In the genomic region with DNA sequence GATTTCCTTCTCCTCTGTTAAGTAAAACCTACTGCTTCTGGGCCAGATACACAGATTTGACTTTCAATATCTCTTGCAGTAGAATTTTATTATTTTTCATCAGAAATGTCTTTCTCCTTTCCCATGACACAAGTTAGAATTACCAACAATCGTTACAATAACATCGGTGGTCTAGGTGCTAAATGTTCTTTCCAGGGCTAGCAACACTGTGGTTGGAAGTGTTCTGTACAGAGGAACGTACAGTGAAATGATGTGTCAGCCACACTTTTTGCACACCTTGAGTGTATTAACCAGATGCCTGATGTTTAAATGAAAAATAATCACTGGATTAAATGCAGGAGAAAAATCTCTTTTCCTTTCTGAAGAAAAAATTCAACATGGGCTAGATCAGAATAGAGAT, we compare ENCODE assay signal across 18 cellular contexts. TPM values are rescaled to one million over a fixed set of nuclear protein-coding genes. Genes with fewer than 3 reads are reported as not detected.
DNase-seq lines count a peak whose midpoint lies in the region; ATAC-seq, FAIRE-seq and TF ChIP-seq lines count a peak whose summit lies in the region.
"Had no signal": no experiment of that assay in that cellular context is flagged by ENCODE, and none has a peak within 500 bp of the region (broad histone marks: within the 10 kb centered on the region; RNA-seq: fewer than 3 reads in every experiment).

No MANE protein-coding gene starts in this region.

- H3K27ac ChIP-seq in CD8-positive, alpha-beta T cell (ENCODE audit: low read depth, low read length): no peak overlapping the region
- H3K27ac ChIP-seq: BLaER1 treated with 17β-estradiol and CSF1 and Interleukin-3, amounts not matched to agents 10 nM and 100 nM had no signal

- no peaks in the 10 kb centered on the region for H3K9me3 ChIP-seq in CD8-positive, alpha-beta T cell (ENCODE audit: low read length)

- H3K27ac Mint-ChIP-seq in activated CD8-positive, alpha-beta memory T cell treated with anti-CD3 and anti-CD28 coated beads, Interleukin-2, amount 10 ng/mL, durations not matched to agents 7 days and 5 days: peak overlapping the region; percentile 22
- peak overlapping the region; percentile 56 for H3K27ac Mint-ChIP-seq in CD8-positive, alpha-beta T cell
- peak overlapping the region; percentile 80 to 100 (median 97) for H3K27ac Mint-ChIP-seq in immature natural killer cell
- H3K27ac Mint-ChIP-seq: CD4-positive, CD25-positive, alpha-beta regulatory T cell had no signal

- no peaks in the 10 kb centered on the region for H3K27me3 Mint-ChIP-seq in activated CD8-positive, alpha-beta memory T cell treated with anti-CD3 and anti-CD28 coated beads, Interleukin-2, amount 10 ng/mL, durations not matched to agents 7 days and 5 days
- H3K27me3 Mint-ChIP-seq in CD8-positive, alpha-beta T cell (ENCODE audit: low read depth): no peaks in the 10 kb centered on the region
- peaks cover 1 to 3% (median 2%) of the 10 kb centered on the region in 3 donors for H3K27me3 Mint-ChIP-seq in immature natural killer cell (ENCODE audit: low read depth in 3 of 3)

- POLR2A ChIA-PET in CD8-positive, alpha-beta T cell (lab: Charles Lee): no interaction called here

- no peaks in the 10 kb centered on the region for H3K27me3 ChIP-seq in CD8-positive, alpha-beta T cell (ENCODE audit: insufficient read depth, low read length)
- H3K27me3 ChIP-seq: BLaER1 treated with 17β-estradiol and CSF1 and Interleukin-3, amounts not matched to agents 10 nM and 100 nM had no signal

- peak; percentile 55 for FAIRE-seq in urothelium cell line (lab: Jason Lieb, UNC)
- FAIRE-seq: D721Med, G401.6, GM12891 had no signal

- H3K36me3 Mint-ChIP-seq in activated CD8-positive, alpha-beta memory T cell treated with anti-CD3 and anti-CD28 coated beads, Interleukin-2, amount 10 ng/mL, durations not matched to agents 7 days and 5 days: peaks cover 26% of the 10 kb centered on the region
- H3K36me3 Mint-ChIP-seq in CD8-positive, alpha-beta T cell: no peaks in the 10 kb centered on the region
- peaks cover 16 to 19% (median 19%) of the 10 kb centered on the region in 3 donors for H3K36me3 Mint-ChIP-seq in immature natural killer cell
- H3K36me3 Mint-ChIP-seq: CD4-positive, CD25-positive, alpha-beta regulatory T cell had no signal

- peaks cover 28% of the 10 kb centered on the region for H3K4me1 Mint-ChIP-seq in activated CD8-positive, alpha-beta memory T cell treated with anti-CD3 and anti-CD28 coated beads, Interleukin-2, amount 10 ng/mL, durations not matched to agents 7 days and 5 days
- peaks cover 17% of the 10 kb centered on the region for H3K4me1 Mint-ChIP-seq in CD8-positive, alpha-beta T cell (ENCODE audit: low read depth)
- H3K4me1 Mint-ChIP-seq in immature natural killer cell: peaks cover 83 to 89% of the 10 kb centered on the region in 2 donors
- H3K4me1 Mint-ChIP-seq: CD4-positive, CD25-positive, alpha-beta regulatory T cell had no signal

- CTCF ChIA-PET in activated CD8-positive, alpha-beta memory T cell treated with anti-CD3 and anti-CD28 coated beads, Interleukin-2, amount 10 ng/mL, durations not matched to agents 7 days and 5 days (lab: Charles Lee): no interaction called here
- CTCF ChIA-PET in CD8-positive, alpha-beta T cell (lab: Charles Lee): no interaction called here

- intact Hi-C loops in CD8-positive, alpha-beta T cell (cut with DNase I, micrococcal nuclease): loop anchor here in 1 of 2 experiments (5.0 kb wide), 1 partner anchor 33 kb away; no protein-coding TSS in a partner anchor

- no peak overlapping the region for H3K4me3 Mint-ChIP-seq in activated CD8-positive, alpha-beta memory T cell treated with anti-CD3 and anti-CD28 coated beads, Interleukin-2, amount 10 ng/mL, durations not matched to agents 7 days and 5 days
- H3K4me3 Mint-ChIP-seq in CD8-positive, alpha-beta T cell: no peak overlapping the region
- H3K4me3 Mint-ChIP-seq in immature natural killer cell: peak overlapping the region; percentile 80 to 85 (median 84)
- H3K4me3 Mint-ChIP-seq: CD4-positive, CD25-positive, alpha-beta regulatory T cell had no signal

- no peaks in the 10 kb centered on the region for H3K36me3 ChIP-seq in CD8-positive, alpha-beta T cell (ENCODE audit: insufficient read depth, low read length)
- H3K36me3 ChIP-seq: BLaER1 treated with 17β-estradiol and CSF1 and Interleukin-3, amounts not matched to agents 10 nM and 100 nM had no signal

- H3K4me1 ChIP-seq in CD8-positive, alpha-beta T cell (ENCODE audit: insufficient read depth, low read length): no peaks in the 10 kb centered on the region
- H3K4me1 ChIP-seq: BLaER1 treated with 17β-estradiol and CSF1 and Interleukin-3, amounts not matched to agents 10 nM and 100 nM had no signal

- no peak for DNase-seq in activated CD8-positive, alpha-beta memory T cell treated with anti-CD3 and anti-CD28 coated beads, Interleukin-2, amount 10 ng/mL, durations not matched to agents 7 days and 5 days
- no peak for DNase-seq in activated CD8-positive, alpha-beta memory T cell treated with anti-CD3 and anti-CD28 coated beads for 24 hours
- DNase-seq in CD8-positive, alpha-beta T cell: peak in 1 of 7 experiments; percentile 16
- peak; percentile 75 to 81 (median 79) for DNase-seq in immature natural killer cell
- DNase-seq in urothelium cell line (ENCODE audit: low spot score): no peak
- DNase-seq: 8988T; ACHN; CD4-positive, CD25-positive, alpha-beta regulatory T cell; DMS153; DMS79 treated with DMSO at 0.1 percent for 48 hours; EL had no signal

- no peak for TF ChIP-seq CTCF in CD8-positive, alpha-beta T cell (IDR thresholded peaks at IDR 0.05)

- no peak overlapping the region for H3K4me3 ChIP-seq in CD8-positive, alpha-beta T cell (ENCODE audit: low read depth, low read length)
- H3K4me3 ChIP-seq: BLaER1 treated with 17β-estradiol and CSF1 and Interleukin-3, amounts not matched to agents 10 nM and 100 nM had no signal

- peaks cover 6% of the 10 kb centered on the region for H3K9me3 Mint-ChIP-seq in activated CD8-positive, alpha-beta memory T cell treated with anti-CD3 and anti-CD28 coated beads, Interleukin-2, amount 10 ng/mL, durations not matched to agents 7 days and 5 days (ENCODE audit: low read depth)
- H3K9me3 Mint-ChIP-seq in CD8-positive, alpha-beta T cell: no peaks in the 10 kb centered on the region
- peaks cover 0 to 6% (median 2%) of the 10 kb centered on the region in 6 donors for H3K9me3 Mint-ChIP-seq in immature natural killer cell

- ATAC-seq in activated CD8-positive, alpha-beta memory T cell treated with anti-CD3 and anti-CD28 coated beads, Interleukin-2, amount 10 ng/mL, durations not matched to agents 7 days and 5 days: peak; percentile 39
- peak; percentile 36 for ATAC-seq in CD8-positive, alpha-beta T cell
- ATAC-seq in GM18511 (IDR thresholded peaks at IDR 0.05; ENCODE audit: unreplicated experiment) (no peak), GM18861 (IDR thresholded peaks at IDR 0.05; ENCODE audit: unreplicated experiment) (no peak)
- ATAC-seq: HCT116 had no signal

RNA-seq across cellular contexts. Expression of gene KLRD1, which starts 27.7 kb away (rescaled TPM):
- 10 to 100 TPM; 60.0 to 95.9 TPM for total RNA-seq in activated CD8-positive, alpha-beta memory T cell treated with anti-CD3 and anti-CD28 coated beads, Interleukin-2, amount 10 ng/mL, durations not matched to agents 7 days and 5 days
- 10 to 100 TPM; 12.3 to 13.1 TPM for total RNA-seq in CD8-positive, alpha-beta T cell
- 1,000 to 10,000 TPM; 1,034 to 1,330 (median 1,098) TPM for polyA plus RNA-seq in immature natural killer cell

Comparison
In these comparisons a context has a peak if more than half of its experiments do, and no peak if none do; other contexts are left out.
1. ATAC-seq: peak in activated CD8-positive, alpha-beta memory T cell treated with anti-CD3 and anti-CD28 coated beads, Interleukin-2, amount 10 ng/mL, durations not matched to agents 7 days and 5 days (single experiment) and CD8-positive, alpha-beta T cell (single experiment); none in GM18511 (single experiment) and GM18861 (single experiment).
2. DNase-seq: peak in immature natural killer cell (3 of 3); none in activated CD8-positive, alpha-beta memory T cell treated with anti-CD3 and anti-CD28 coated beads, Interleukin-2, amount 10 ng/mL, durations not matched to agents 7 days and 5 days (single experiment), activated CD8-positive, alpha-beta memory T cell treated with anti-CD3 and anti-CD28 coated beads for 24 hours (single experiment) and urothelium cell line (single experiment).
3. H3K27ac Mint-ChIP-seq: peak in every context shown above with its lines; median percentile 97 in immature natural killer cell; 56 in CD8-positive, alpha-beta T cell; 22 in activated CD8-positive, alpha-beta memory T cell treated with anti-CD3 and anti-CD28 coated beads, Interleukin-2, amount 10 ng/mL, durations not matched to agents 7 days and 5 days.
4. H3K4me3 Mint-ChIP-seq: peak in immature natural killer cell (5 of 5); none in activated CD8-positive, alpha-beta memory T cell treated with anti-CD3 and anti-CD28 coated beads, Interleukin-2, amount 10 ng/mL, durations not matched to agents 7 days and 5 days (single experiment) and CD8-positive, alpha-beta T cell (single experiment).
5. RNA of gene KLRD1, which starts 27.7 kb away (total RNA-seq): 60.0 to 95.9 TPM in activated CD8-positive, alpha-beta memory T cell treated with anti-CD3 and anti-CD28 coated beads, Interleukin-2, amount 10 ng/mL, durations not matched to agents 7 days and 5 days; 12.3 to 13.1 TPM in CD8-positive, alpha-beta T cell; every median in the first group is over 4 times any median in the second.